In genomic region chr14:99232406-99233214, GRCh38 we compare ENCODE assay signal across 11 cellular contexts. TPM values are rescaled to one million over a fixed set of nuclear protein-coding genes. Genes with fewer than 3 reads are reported as not detected.
DNase-seq lines count a peak whose midpoint lies in the region; ATAC-seq, FAIRE-seq and TF ChIP-seq lines count a peak whose summit lies in the region.
"Had no signal": no experiment of that assay in that cellular context is flagged by ENCODE, and none has a peak within 500 bp of the region (broad histone marks: within the 10 kb centered on the region; RNA-seq: fewer than 3 reads in every experiment).

No MANE protein-coding gene starts in this region.

- CTCF ChIA-PET in CD4-positive, alpha-beta T cell (lab: Charles Lee): interaction anchor here (1.2 to 14.7 kb wide), 5 partner anchors 10 to 44 kb away, joined by 3 to 179 read pairs (median 6); no protein-coding TSS in a partner anchor
- CTCF ChIA-PET in K562 (lab: Yijun Ruan, JAX; ENCODE audit: low intra/inter-chr PET ratio): no interaction called here

- H3K4me1 ChIP-seq in K562 (replicated peaks in 1 of 2; ENCODE audit: control insufficient read depth in 2 of 2, insufficient read depth in 2 of 2, low read length in 2 of 2) (peaks cover 0 to 3% of the 10 kb centered on the region in 2 experiments; a peak in 1 of 5 replicates), uterus (no peaks in the 10 kb centered on the region)

- H4K20me1 ChIP-seq in K562 (replicated peaks; ENCODE audit: control insufficient read depth, insufficient read depth, low read length): no peaks in the 10 kb centered on the region

- no peaks in the 10 kb centered on the region for H3K27me3 ChIP-seq in CD4-positive, alpha-beta T cell (ENCODE audit: control insufficient read depth, insufficient read depth, low read length)
- H3K27me3 ChIP-seq in K562 (ENCODE audit: control insufficient read depth in 2 of 2, insufficient read depth in 2 of 2, low read length in 2 of 2) (peaks cover 0 to 7% of the 10 kb centered on the region in 2 experiments; a peak in 1 of 5 replicates), uterus (peaks cover 0 to 8% of the 10 kb centered on the region in 2 donors)

- peak overlapping the region; percentile 94 for H3K4me3 Mint-ChIP-seq in CD4-positive, alpha-beta T cell
- H3K4me3 Mint-ChIP-seq in IgD-negative memory B cell: no peak overlapping the region
- H3K4me3 Mint-ChIP-seq in nephron progenitor cell: peak overlapping the region; percentile 61

- H3K9me1 ChIP-seq in K562 (ENCODE audit: control insufficient read depth, insufficient read depth, low read length): no peaks in the 10 kb centered on the region

- DNase-seq in CD4-positive, alpha-beta T cell: no peak
- DNase-seq in K562 (ENCODE audit: extremely low read depth in 1 of 4, low spot score in 3 of 4) (no peak), nephron progenitor cell (no peak), uterus (no peak), posterior vena cava (ENCODE audit: low spot score) (no peak)
- DNase-seq: C1 segment of cervical spinal cord; stimulated activated CD4-positive, alpha-beta T cell treated with anti-CD3 and anti-CD28 coated beads, Interleukin-2, amount 100 ng/mL, for 24 hours had no signal

- no peak for TF ChIP-seq RAD21 in K562 (CRISPR knock-in tag; conservative IDR thresholded peaks at IDR 0.05 in 1 of 2, IDR thresholded peaks at IDR 0.05 in 1 of 2)

- no peaks in the 10 kb centered on the region for H3K9me3 Mint-ChIP-seq in CD4-positive, alpha-beta T cell
- H3K9me3 Mint-ChIP-seq in IgD-negative memory B cell (peaks cover 0 to 8% (median 2%) of the 10 kb centered on the region in 3 donors), nephron progenitor cell (no peaks in the 10 kb centered on the region)

- H3K9ac ChIP-seq in K562 (ENCODE audit: insufficient read depth in 1 of 2, low read depth in 2 of 2, low read length in 2 of 2): no peak overlapping the region

- H3K4me2 ChIP-seq in K562 (ENCODE audit: insufficient read depth, low read length): no peak overlapping the region

- H2AFZ ChIP-seq in K562 (ENCODE audit: low read depth, low read length): no peak overlapping the region

- peaks cover 96% of the 10 kb centered on the region for H3K4me1 Mint-ChIP-seq in CD4-positive, alpha-beta T cell (ENCODE audit: low read depth)
- H3K4me1 Mint-ChIP-seq in IgD-negative memory B cell: no peaks in the 10 kb centered on the region
- H3K4me1 Mint-ChIP-seq in nephron progenitor cell: peaks cover 79% of the 10 kb centered on the region

- peak overlapping the region; percentile 97 for H3K27ac ChIP-seq in CD4-positive, alpha-beta T cell (ENCODE audit: low read depth, low read length)
- H3K27ac ChIP-seq in K562 (ENCODE audit: extremely low read depth, low read depth, low read length) (no peak overlapping the region), uterus (no peak overlapping the region)

- no peaks in the 10 kb centered on the region for H3K27me3 Mint-ChIP-seq in CD4-positive, alpha-beta T cell
- H3K27me3 Mint-ChIP-seq in IgD-negative memory B cell: peaks cover 3% of the 10 kb centered on the region
- H3K27me3 Mint-ChIP-seq in nephron progenitor cell (ENCODE audit: low read depth, poor library complexity): peaks cover 28% of the 10 kb centered on the region

- TF ChIP-seq CTCF in CD4-positive, alpha-beta T cell (IDR thresholded peaks at IDR 0.05): no peak
- no peak for TF ChIP-seq CTCF in K562 (IDR thresholded peaks at IDR 0.05 in 2 of 3, conservative IDR thresholded peaks at IDR 0.05 in 1 of 3; ENCODE audit: insufficient read depth in 2 of 3, low read depth in 1 of 3, low read length in 3 of 3)
- no peak for TF ChIP-seq CTCF in nephron progenitor cell (IDR thresholded peaks at IDR 0.05)
- no peak for TF ChIP-seq CTCF in uterus (IDR thresholded peaks at IDR 0.05)

- FAIRE-seq in K562 (lab: Jason Lieb, UNC): no peak

- peak overlapping the region; percentile 95 for H3K27ac Mint-ChIP-seq in CD4-positive, alpha-beta T cell
- peak overlapping the region in 2 of 3 donors; percentile 80 to 85 for H3K27ac Mint-ChIP-seq in IgD-negative memory B cell
- H3K27ac Mint-ChIP-seq in nephron progenitor cell: no peak overlapping the region

- WGBS in K562 (ENCODE audit: insufficient coverage, low coverage, missing lambda C conversion rate): 0% methylated on average over 6 of the region's 9 CpGs

- intact Hi-C loops in CD4-positive, alpha-beta T cell (cut with DNase I, micrococcal nuclease): loop anchor here in 1 of 2 experiments (5.0 kb wide), 2 partner anchors 35 to 40 kb away; no protein-coding TSS in a partner anchor
- intact Hi-C loops in K562 (cut with micrococcal nuclease) (no loop called here), uterus (cut with DNase I; ENCODE audit: low total_unique reads) (no loop called here), posterior vena cava (cut with DNase I) (no loop called here)

- POLR2A ChIA-PET in CD4-positive, alpha-beta T cell (lab: Charles Lee): interaction anchor here (1.2 to 83.0 kb wide), 4 partner anchors 11 to 1096 kb away, joined by 4 to 4389 read pairs (median 2198); partner anchors contain the start of gene BCL11B
- POLR2A ChIA-PET in K562 (lab: Yijun Ruan, JAX): no interaction called here

- no TSS peak for BruUV-seq in K562 (replicated peaks; lab: Mats Ljungman, UMichigan)

- ATAC-seq in CD4-positive, alpha-beta T cell (ENCODE audit: poor library complexity): no peak
- ATAC-seq in K562 (no peak), GM21786 (IDR thresholded peaks at IDR 0.05; ENCODE audit: unreplicated experiment) (no peak)
- ATAC-seq: SK-N-SH treated with all-trans-retinoic acid at 6 μM for 48 hours had no signal

- TF ChIP-seq POLR2A in K562 (conservative IDR thresholded peaks at IDR 0.05): no peak
- no peak for TF ChIP-seq POLR2A in uterus (IDR thresholded peaks at IDR 0.05)

- no peak for TF ChIP-seq EP300 in K562 (IDR thresholded peaks at IDR 0.05; ENCODE audit: low read length)

- peaks cover 90% of the 10 kb centered on the region for H3K36me3 Mint-ChIP-seq in CD4-positive, alpha-beta T cell (ENCODE audit: low read depth)
- H3K36me3 Mint-ChIP-seq in IgD-negative memory B cell (peaks cover 1% of the 10 kb centered on the region), nephron progenitor cell (ENCODE audit: low read depth) (peaks cover 4% of the 10 kb centered on the region)

- H3K36me3 ChIP-seq in K562 (ENCODE audit: control insufficient read depth, insufficient read depth, low read length): no peaks in the 10 kb centered on the region
- H3K36me3 ChIP-seq in uterus: no peaks in the 10 kb centered on the region

- H3K4me3 ChIP-seq in K562: no peak overlapping the region
- H3K4me3 ChIP-seq in uterus: no peak overlapping the region
- H3K4me3 ChIP-seq: lung had no signal

- H3K79me2 ChIP-seq in K562 (ENCODE audit: control insufficient read depth, insufficient read depth, low read length): no peaks in the 10 kb centered on the region

- H3K9me3 ChIP-seq in CD4-positive, alpha-beta T cell (ENCODE audit: control insufficient read depth, low read length): no peaks in the 10 kb centered on the region
- H3K9me3 ChIP-seq in K562 (replicated peaks; ENCODE audit: control insufficient read depth, insufficient read depth, low read depth, low read length) (no peaks in the 10 kb centered on the region), uterus (no peaks in the 10 kb centered on the region)

- in situ Hi-C loops in K562 (cut with MboI): no loop called here

TF ChIP-seq in K562, 482 proteins besides CTCF, POLR2A, EP300 and RAD21:
- peak; percentile 23 for TF ChIP-seq RBM25 (IDR thresholded peaks at IDR 0.05; ENCODE audit: low read depth, low read length, severe bottlenecking)
- TF ChIP-seq MAZ (CRISPR knock-in tag; conservative IDR thresholded peaks at IDR 0.05 in 1 of 2, IDR thresholded peaks at IDR 0.05 in 1 of 2): no peak

RNA-seq across cellular contexts. Expression of gene BCL11B, which starts 39.4 kb away (rescaled TPM):
- 100 to 1,000 TPM; 244 to 254 TPM for total RNA-seq in CD4-positive, alpha-beta T cell
- polyA plus RNA-seq in IgD-negative memory B cell: 0.38 TPM
- total RNA-seq in K562 (2011; cell fraction: chromatin; rRNA removed; ENCODE audit: low replicate concordance): not detected in 2 replicates
- not detected in 2 replicates for total RNA-seq in K562 (2011; cell fraction: nucleolus; rRNA removed)
- not detected in 2 replicates for total RNA-seq in K562 (2011; cell fraction: nucleoplasm; rRNA removed)
- not detected in 2 replicates for total RNA-seq in K562 (2014; rRNA removed)
- not detected in 2 replicates for total RNA-seq in K562 (2014; rRNA removed; fragmentation: Illumina TruSeq; extraction: Trizol)
- not detected in 2 replicates for total RNA-seq in K562 (2015; rRNA removed; fragmentation: Illumina TruSeq; extraction: Trizol)
- 0.09 and 0.18 TPM in 2 replicates for total RNA-seq in K562 (2021)
- polyA plus RNA-seq in K562 (2011; rRNA removed): not detected in 2 replicates
- polyA plus RNA-seq in K562 (2011; cell fraction: cytosol; rRNA removed): not detected in 2 replicates
- polyA plus RNA-seq in K562 (2011; cell fraction: nucleus; rRNA removed): not detected in 2 replicates
- 0.01 TPM in 1 of 2 replicates, not detected in the other for polyA plus RNA-seq in K562 (2012)
- polyA plus RNA-seq in K562 (2014; fragmentation: Illumina TruSeq; extraction: Trizol): not detected in 2 replicates
- polyA plus RNA-seq in K562 (2014; fragmentation: Nextera tagmentation; extraction: Ambion mirVana): not detected
- polyA plus RNA-seq in K562 (2014; rRNA removed): not detected in 2 replicates
- polyA minus RNA-seq in K562 (2011; rRNA and poly(A)+ RNA removed): not detected in 2 replicates
- polyA minus RNA-seq in K562 (2011; cell fraction: cytosol; rRNA and poly(A)+ RNA removed): not detected in 2 replicates
- polyA minus RNA-seq in K562 (2011; cell fraction: nucleus; rRNA and poly(A)+ RNA removed): not detected in 2 replicates
- under 1 TPM in 3 of 4 donors, not detected in 1; 0.29 to 0.55 (median 0.46) TPM for total RNA-seq in uterus
- 1 to 10 TPM in 1 of 2 donors, under 1 TPM in 1; 0.43 to 1.5 TPM for total RNA-seq in posterior vena cava

Comparison
In these comparisons a context has a peak if more than half of its experiments do, and no peak if none do; other contexts are left out.
1. H3K4me3 Mint-ChIP-seq: peak in CD4-positive, alpha-beta T cell (single experiment) and nephron progenitor cell (single experiment); none in IgD-negative memory B cell (0 of 4).
2. RNA of gene BCL11B, which starts 39.4 kb away (total RNA-seq): 244 to 254 TPM in CD4-positive, alpha-beta T cell; 0.43 to 1.5 TPM in posterior vena cava, 0.29 to 0.55 TPM in uterus and 0.09 to 0.18 TPM in K562; every median in the first group is over 10 times any median in the second.